In the genomic region with DNA sequence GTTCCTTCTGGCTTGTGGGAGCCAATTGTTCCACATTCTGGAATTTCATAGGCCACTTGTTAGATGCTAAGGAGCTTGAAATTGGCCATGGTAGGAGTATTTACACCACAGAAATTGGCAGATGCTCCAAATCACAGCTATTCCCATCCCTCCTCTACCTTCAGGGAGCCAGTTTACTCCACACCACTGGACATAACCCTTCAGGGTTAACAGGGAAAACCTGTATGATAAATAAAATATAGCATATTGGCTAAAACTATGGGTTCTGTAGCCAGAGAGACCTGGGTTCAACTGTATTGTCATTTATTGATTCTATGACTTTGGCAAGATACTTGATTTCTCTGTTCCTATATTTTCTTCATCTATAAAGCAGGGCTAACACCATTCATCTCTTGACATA, we compare ENCODE assay signal across 8 cellular contexts.
"Had no signal": no experiment of that assay in that cellular context is flagged by ENCODE, and none has a peak within 500 bp of the region (broad histone marks: within the 10 kb centered on the region; RNA-seq: fewer than 3 reads in every experiment).

No MANE protein-coding gene starts in this region.

- H3K9me3 Mint-ChIP-seq: IgD-negative memory B cell had no signal

- H3K4me3 Mint-ChIP-seq: IgD-negative memory B cell had no signal

- FAIRE-seq: HepG2, HTR-8/SVneo had no signal

- H3K27ac Mint-ChIP-seq: IgD-negative memory B cell had no signal

- H3K27ac ChIP-seq: HL-60, KMS-11 had no signal

- H3K9ac ChIP-seq: KMS-11 had no signal

- H3K36me3 Mint-ChIP-seq: IgD-negative memory B cell had no signal

- ATAC-seq: HepG2 had no signal

- H3K4me2 ChIP-seq: KMS-11 had no signal

- DNase-seq: IMR-90, KBM-7, KG1 had no signal
